Comparison of ENCODE assay signal across 25 cellular contexts in the genomic region with DNA sequence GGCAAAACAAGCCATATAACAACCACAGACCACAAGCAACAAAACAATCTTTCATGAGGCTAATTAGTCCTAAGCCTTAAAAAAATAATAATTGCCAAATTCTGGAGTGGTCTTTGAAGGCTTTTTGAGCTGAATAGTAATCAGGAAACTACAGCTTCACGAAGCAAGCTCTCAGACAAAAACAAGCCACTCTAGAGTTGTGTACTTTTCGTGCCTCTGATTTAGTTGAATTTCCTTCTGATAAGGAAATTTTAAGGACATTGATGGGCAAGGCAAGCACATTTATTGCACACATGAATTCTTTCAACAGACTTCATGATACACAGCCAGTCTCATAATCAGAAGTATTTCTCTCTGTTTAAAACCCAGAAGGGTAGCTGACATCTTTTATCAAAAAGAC.
"Had no signal": no experiment of that assay in that cellular context is flagged by ENCODE, and none has a peak within 500 bp of the region (broad histone marks: within the 10 kb centered on the region; RNA-seq: fewer than 3 reads in every experiment).

No MANE protein-coding gene starts in this region.

- ATAC-seq: activated CD4-positive, CD25-positive, alpha-beta regulatory T cell treated with anti-CD3 and anti-CD28 coated beads, Interleukin-2, amount 50 U/mL, for 24 hours; activated CD8-positive, alpha-beta T cell treated with anti-CD3 and anti-CD28 coated beads for 36 hours; activated T-cell treated with anti-CD3 and anti-CD28 coated beads, Interleukin-2, amount 50 U/mL, for 72 hours; Panc1; Right ventricle myocardium inferior had no signal

- H3K4me1 ChIP-seq: ascending aorta had no signal

- H3K27me3 ChIP-seq: ascending aorta had no signal

- H3K36me3 ChIP-seq: adrenal gland, ascending aorta had no signal

- H3K9me3 ChIP-seq: adrenal gland, ascending aorta had no signal

- H3K27ac ChIP-seq: ascending aorta, SK-N-MC had no signal

- DNase-seq: activated CD4-positive, alpha-beta T cell treated with anti-CD3 and anti-CD28 coated beads for 4 hours; activated CD8-positive, alpha-beta memory T cell treated with anti-CD3 and anti-CD28 coated beads, Interleukin-2, amount 50 U/mL, for 4 hours; activated CD8-positive, alpha-beta T cell treated with anti-CD3 and anti-CD28 coated beads for 36 hours; activated naive CD4-positive, alpha-beta T cell treated with anti-CD3 and anti-CD28 coated beads, Interleukin-2, amount 50 U/mL, for 16 hours; activated naive CD8-positive, alpha-beta T cell treated with anti-CD3 and anti-CD28 coated beads, Interleukin-2, amount 10 ng/mL, durations not matched to agents 7 days and 5 days; activated T-cell treated with anti-CD3 and anti-CD28 coated beads, Interleukin-2, amount 50 U/mL, for 72 hours; adrenal gland; Karpas-422; NCI-H1417 treated with DMSO at 0.1 percent for 48 hours; NCI-H1694 treated with DMSO at 0.1 percent for 48 hours; NCI-H2029 treated with DMSO at 0.1 percent for 48 hours; NCI-H2171; NCI-H2227 treated with DMSO at 0.1 percent for 48 hours; NCI-H446 treated with DMSO at 0.1 percent for 48 hours; NCI-H526; NCI-H774; NK-92 treated with Interleukin-12 subunit alpha and Interleukin-12 subunit beta, amount 100 ng/mL, for 24 hours; OCI-M1; RPMI8226; T-helper 1 cell had no signal

- H3K4me3 ChIP-seq: adrenal gland, ascending aorta, SK-N-MC had no signal
